ENCODE assay signal across 1 cellular context in the genomic region with DNA sequence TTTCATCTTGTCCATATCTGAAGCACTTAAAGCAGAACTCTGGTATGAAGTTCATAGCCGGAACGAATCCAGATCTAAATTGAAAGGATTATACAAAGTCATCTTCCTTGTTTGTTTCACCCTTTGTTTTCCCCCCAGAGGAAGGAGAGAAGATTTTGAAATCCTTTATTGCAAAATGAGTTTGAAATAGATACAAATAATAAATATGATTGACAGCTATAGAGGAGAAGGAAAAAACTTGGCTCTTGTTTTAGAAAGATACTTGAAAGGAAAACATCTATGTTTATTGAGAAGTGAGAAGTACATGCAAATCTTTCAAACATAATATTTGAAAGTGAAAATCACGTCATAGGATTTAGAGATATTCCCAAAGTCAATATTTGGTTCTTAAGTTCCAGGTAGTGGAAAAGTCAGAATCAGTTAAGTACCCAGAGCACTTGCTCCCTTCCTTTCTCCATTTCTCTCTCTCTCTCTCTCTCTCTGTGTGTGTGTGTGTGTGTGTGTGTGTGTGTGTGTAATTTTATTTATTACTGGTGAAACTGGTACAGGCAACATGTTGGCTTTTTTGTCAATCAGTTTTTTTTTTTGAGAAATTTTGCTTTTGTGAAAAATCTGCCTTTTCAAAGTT.
TF ChIP-seq lines count a peak whose summit lies in the region.

No MANE protein-coding gene starts in this region.

TF ChIP-seq in HCT116, 20 proteins besides CTCF, POLR2A, EP300 and RAD21 (continued from another document):
- TF ChIP-seq, protein P1, sequence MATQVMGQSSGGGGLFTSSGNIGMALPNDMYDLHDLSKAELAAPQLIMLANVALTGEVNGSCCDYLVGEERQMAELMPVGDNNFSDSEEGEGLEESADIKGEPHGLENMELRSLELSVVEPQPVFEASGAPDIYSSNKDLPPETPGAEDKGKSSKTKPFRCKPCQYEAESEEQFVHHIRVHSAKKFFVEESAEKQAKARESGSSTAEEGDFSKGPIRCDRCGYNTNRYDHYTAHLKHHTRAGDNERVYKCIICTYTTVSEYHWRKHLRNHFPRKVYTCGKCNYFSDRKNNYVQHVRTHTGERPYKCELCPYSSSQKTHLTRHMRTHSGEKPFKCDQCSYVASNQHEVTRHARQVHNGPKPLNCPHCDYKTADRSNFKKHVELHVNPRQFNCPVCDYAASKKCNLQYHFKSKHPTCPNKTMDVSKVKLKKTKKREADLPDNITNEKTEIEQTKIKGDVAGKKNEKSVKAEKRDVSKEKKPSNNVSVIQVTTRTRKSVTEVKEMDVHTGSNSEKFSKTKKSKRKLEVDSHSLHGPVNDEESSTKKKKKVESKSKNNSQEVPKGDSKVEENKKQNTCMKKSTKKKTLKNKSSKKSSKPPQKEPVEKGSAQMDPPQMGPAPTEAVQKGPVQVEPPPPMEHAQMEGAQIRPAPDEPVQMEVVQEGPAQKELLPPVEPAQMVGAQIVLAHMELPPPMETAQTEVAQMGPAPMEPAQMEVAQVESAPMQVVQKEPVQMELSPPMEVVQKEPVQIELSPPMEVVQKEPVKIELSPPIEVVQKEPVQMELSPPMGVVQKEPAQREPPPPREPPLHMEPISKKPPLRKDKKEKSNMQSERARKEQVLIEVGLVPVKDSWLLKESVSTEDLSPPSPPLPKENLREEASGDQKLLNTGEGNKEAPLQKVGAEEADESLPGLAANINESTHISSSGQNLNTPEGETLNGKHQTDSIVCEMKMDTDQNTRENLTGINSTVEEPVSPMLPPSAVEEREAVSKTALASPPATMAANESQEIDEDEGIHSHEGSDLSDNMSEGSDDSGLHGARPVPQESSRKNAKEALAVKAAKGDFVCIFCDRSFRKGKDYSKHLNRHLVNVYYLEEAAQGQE (IDR thresholded peaks at IDR 0.05; ENCODE audit: low read depth): no peak
- TF ChIP-seq POLR2AphosphoS5 (IDR thresholded peaks at IDR 0.05; ENCODE audit: low read depth, low read length): no peak
TF ChIP-seq in HCT116: peak in this region for 1.
